In the genomic region with DNA sequence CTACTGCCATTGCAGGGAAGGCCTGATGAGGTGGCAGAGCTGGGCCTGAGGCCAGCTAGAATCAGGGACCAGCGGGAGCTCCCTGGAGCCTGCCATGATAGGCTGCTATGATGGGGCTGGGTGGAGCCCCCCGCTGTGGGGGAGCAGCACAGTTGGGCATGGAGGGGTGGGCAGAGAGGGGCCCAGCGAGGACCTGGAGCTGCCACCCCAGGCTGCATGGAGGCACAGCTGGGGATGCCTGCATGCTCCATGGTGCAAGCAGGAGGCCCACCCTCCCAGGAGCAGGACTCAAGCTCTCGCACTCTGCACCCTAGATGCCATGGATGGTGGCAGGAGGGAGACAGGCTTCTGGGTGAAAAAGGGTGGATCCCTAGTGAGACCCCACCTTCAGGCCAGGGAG, we compare ENCODE assay signal across 23 cellular contexts.
"Had no signal": no experiment of that assay in that cellular context is flagged by ENCODE, and none has a peak within 500 bp of the region (broad histone marks: within the 10 kb centered on the region; RNA-seq: fewer than 3 reads in every experiment).

No MANE protein-coding gene starts in this region.

- H3K27me3 ChIP-seq: colonic mucosa, esophagus squamous epithelium, gastrocnemius medialis, heart right ventricle, left lung had no signal

- H3K4me3 Mint-ChIP-seq: dendritic cell treated with granulocyte-macrophage colony-stimulating factor and Interleukin-4, amounts not matched to agents 40 ng/mL and 50 ng/mL, for 4 days; effector memory CD8-positive, alpha-beta T cell; endodermal cell had no signal

- H3K36me3 ChIP-seq: colonic mucosa, esophagus squamous epithelium, gastrocnemius medialis, heart right ventricle, left lung, lower lobe of right lung had no signal

- H3K9me3 ChIP-seq: colonic mucosa, gastrocnemius medialis had no signal

- H3K9me3 Mint-ChIP-seq: effector memory CD8-positive, alpha-beta T cell had no signal

- H3K27me3 Mint-ChIP-seq: dendritic cell treated with granulocyte-macrophage colony-stimulating factor and Interleukin-4, amounts not matched to agents 40 ng/mL and 50 ng/mL, for 4 days had no signal

- H3K27ac Mint-ChIP-seq: dendritic cell treated with granulocyte-macrophage colony-stimulating factor and Interleukin-4, amounts not matched to agents 40 ng/mL and 50 ng/mL, for 4 days; effector memory CD8-positive, alpha-beta T cell; endodermal cell had no signal

- H3K27ac ChIP-seq: colonic mucosa, epithelial cell of prostate, esophagus squamous epithelium, gastrocnemius medialis, heart right ventricle, left lung, lower lobe of right lung had no signal

- ATAC-seq: effector memory CD8-positive, alpha-beta T cell; esophagus mucosa; gastrocnemius medialis; left cardiac atrium; left lung; left ventricle myocardium superior had no signal

- H3K4me1 Mint-ChIP-seq: endodermal cell had no signal

- H3K4me1 ChIP-seq: colonic mucosa, esophagus squamous epithelium, gastrocnemius medialis, heart right ventricle, left lung, lower lobe of right lung had no signal

- H3K4me3 ChIP-seq: colonic mucosa, esophagus squamous epithelium, gastrocnemius medialis, heart right ventricle, left lung, lower lobe of right lung had no signal

- DNase-seq: colonic mucosa; cortex of kidney; effector CD8-positive, alpha-beta T cell; effector memory CD8-positive, alpha-beta T cell; endodermal cell; erythroblast; esophagus squamous epithelium; foreskin fibroblast; foreskin melanocyte; gastrocnemius medialis; glutamatergic neuron; head of caudate nucleus; heart right ventricle; hippocampal formation; left cardiac atrium; left lung; left ventricle myocardium superior; lower lobe of right lung; mesenchymal stem cell; midbrain had no signal
